10 cellular contexts compared by ENCODE assay signal in the genomic region with DNA sequence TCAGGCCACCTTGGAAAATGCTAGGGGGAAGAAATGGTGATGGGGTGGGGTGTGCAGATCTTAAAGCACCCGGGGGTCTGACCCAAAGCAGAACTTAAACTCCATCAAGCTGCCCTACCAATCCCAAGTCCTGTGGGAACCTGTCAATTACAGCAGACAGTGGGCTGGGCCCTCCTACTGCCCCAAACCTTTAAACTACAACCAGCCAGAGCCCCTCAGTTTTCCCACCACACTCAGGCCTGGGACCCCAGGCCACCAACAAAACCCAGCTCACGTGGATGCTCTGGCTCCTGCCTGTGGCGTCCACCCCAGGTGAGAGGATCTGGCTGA. TPM values are rescaled to one million over a fixed set of nuclear protein-coding genes. Genes with fewer than 3 reads are reported as not detected.
A peak's percentile ranks its signal among the peaks of the same experiment; 100 is the strongest.
DNase-seq lines count a peak whose midpoint lies in the region; ATAC-seq and TF ChIP-seq lines count a peak whose summit lies in the region.
"Had no signal": no experiment of that assay in that cellular context is flagged by ENCODE, and none has a peak within 500 bp of the region (broad histone marks: within the 10 kb centered on the region; RNA-seq: fewer than 3 reads in every experiment).

No MANE protein-coding gene starts in this region.

- H3K9me3 Mint-ChIP-seq in T-helper 2 cell treated with Interferon-gamma antibody and Interleukin-4, amounts not matched to agents 5 μg/mL and 100 μg/mL, for 36 hours: no peaks in the 10 kb centered on the region
- no peaks in the 10 kb centered on the region for H3K9me3 Mint-ChIP-seq in activated naive CD8-positive, alpha-beta T cell treated with anti-CD3 and anti-CD28 coated beads for 36 hours

- peaks cover 0 to 22% (median 9%) of the 10 kb centered on the region in 4 donors for H3K4me1 ChIP-seq in right lobe of liver
- H3K4me1 ChIP-seq in stomach smooth muscle (ENCODE audit: control insufficient read depth, insufficient read depth, low read length): peaks cover 44% of the 10 kb centered on the region

- H3K27me3 Mint-ChIP-seq in T-helper 2 cell treated with Interferon-gamma antibody and Interleukin-4, amounts not matched to agents 5 μg/mL and 100 μg/mL, for 36 hours (ENCODE audit: low read depth): peaks cover 8% of the 10 kb centered on the region
- no peaks in the 10 kb centered on the region for H3K27me3 Mint-ChIP-seq in activated naive CD8-positive, alpha-beta T cell treated with anti-CD3 and anti-CD28 coated beads for 36 hours

- peak overlapping the region; percentile 80 for H3K4me3 Mint-ChIP-seq in T-helper 2 cell treated with Interferon-gamma antibody and Interleukin-4, amounts not matched to agents 5 μg/mL and 100 μg/mL, for 36 hours
- peak overlapping the region; percentile 85 for H3K4me3 Mint-ChIP-seq in activated naive CD8-positive, alpha-beta T cell treated with anti-CD3 and anti-CD28 coated beads for 36 hours

- TF ChIP-seq POLR2A in right lobe of liver (IDR thresholded peaks at IDR 0.05): no peak

- peaks cover 26% of the 10 kb centered on the region for H3K4me1 Mint-ChIP-seq in T-helper 2 cell treated with Interferon-gamma antibody and Interleukin-4, amounts not matched to agents 5 μg/mL and 100 μg/mL, for 36 hours (ENCODE audit: low read depth)
- H3K4me1 Mint-ChIP-seq in activated naive CD8-positive, alpha-beta T cell treated with anti-CD3 and anti-CD28 coated beads for 36 hours: peaks cover 31% of the 10 kb centered on the region

- intact Hi-C loops in right lobe of liver (cut with DNase I): no loop called here

- DNase-seq in T-helper 2 cell treated with Interferon-gamma antibody and Interleukin-4, amounts not matched to agents 5 μg/mL and 100 μg/mL, for 36 hours (ENCODE audit: low spot score): no peak
- DNase-seq in T-helper 2 cell: no peak
- no peak for DNase-seq in activated naive CD8-positive, alpha-beta T cell treated with anti-CD3 and anti-CD28 coated beads for 36 hours
- DNase-seq in right lobe of liver: peak in 1 of 3 donors; percentile 41
- DNase-seq in HPDE6-E6E7 (ENCODE audit: extremely low spot score): no peak
- no peak for DNase-seq in NCI-H2171 (lab: John Stamatoyannopoulos, UW)
- DNase-seq: NCI-H2107 had no signal

- H3K9me3 ChIP-seq in right lobe of liver: no peaks in the 10 kb centered on the region
- no peaks in the 10 kb centered on the region for H3K9me3 ChIP-seq in stomach smooth muscle (ENCODE audit: control insufficient read depth in 2 of 2, low read length in 2 of 2)
- H3K9me3 ChIP-seq: mucosa of descending colon had no signal

- H3K36me3 ChIP-seq in right lobe of liver (no peaks in the 10 kb centered on the region), stomach smooth muscle (ENCODE audit: control insufficient read depth in 2 of 2, insufficient read depth in 2 of 2, low read length in 2 of 2) (no peaks in the 10 kb centered on the region)

- H3K27ac Mint-ChIP-seq in T-helper 2 cell treated with Interferon-gamma antibody and Interleukin-4, amounts not matched to agents 5 μg/mL and 100 μg/mL, for 36 hours: no peak overlapping the region
- peak overlapping the region; percentile 88 for H3K27ac Mint-ChIP-seq in activated naive CD8-positive, alpha-beta T cell treated with anti-CD3 and anti-CD28 coated beads for 36 hours

- no peak for ATAC-seq in right lobe of liver
- ATAC-seq in HG03354 (IDR thresholded peaks at IDR 0.05; ENCODE audit: poor library complexity, severe bottlenecking, unreplicated experiment): no peak

- H3K27ac ChIP-seq in right lobe of liver (peak overlapping the region; percentile 92 to 98 (median 93)), stomach smooth muscle (ENCODE audit: low read length) (peak overlapping the region; percentile 62)

- H3K4me3 ChIP-seq in right lobe of liver (peak overlapping the region; percentile 54 to 67 (median 61)), stomach smooth muscle (ENCODE audit: low read length in 2 of 2) (peak overlapping the region; percentile 79 to 81)

- H3K27me3 ChIP-seq in right lobe of liver (no peaks in the 10 kb centered on the region), stomach smooth muscle (ENCODE audit: control insufficient read depth in 1 of 2, insufficient read depth in 2 of 2, low read length in 2 of 2) (no peaks in the 10 kb centered on the region)

- WGBS in right lobe of liver (ENCODE audit: insufficient coverage, low coverage, low lambda C conversion rate, missing lambda C conversion rate): 6% methylated on average over 3 of the region's 3 CpGs

- H3K36me3 Mint-ChIP-seq in T-helper 2 cell treated with Interferon-gamma antibody and Interleukin-4, amounts not matched to agents 5 μg/mL and 100 μg/mL, for 36 hours (ENCODE audit: low read depth): no peaks in the 10 kb centered on the region
- no peaks in the 10 kb centered on the region for H3K36me3 Mint-ChIP-seq in activated naive CD8-positive, alpha-beta T cell treated with anti-CD3 and anti-CD28 coated beads for 36 hours

- no peak for TF ChIP-seq CTCF in right lobe of liver (IDR thresholded peaks at IDR 0.05)

- H3K9ac ChIP-seq in stomach smooth muscle (ENCODE audit: low read length in 2 of 2): peak overlapping the region in 1 of 2 donors; percentile 65

RNA-seq across cellular contexts. Expression of a gene that starts 2.7 kb away (rescaled TPM):
- total RNA-seq in activated naive CD8-positive, alpha-beta T cell treated with anti-CD3 and anti-CD28 coated beads for 36 hours: 10 to 100 TPM; 23.6 to 24.2 TPM
- total RNA-seq in right lobe of liver: 10 to 100 TPM; 50.1 to 98.2 (median 81.8) TPM
